ENCODE assay signal across 15 cellular contexts in genomic region chr20:45312241-45312640, GRCh38. TPM values are rescaled to one million over a fixed set of nuclear protein-coding genes. Genes with fewer than 3 reads are reported as not detected.
"Had no signal": no experiment of that assay in that cellular context is flagged by ENCODE, and none has a peak within 500 bp of the region (broad histone marks: within the 10 kb centered on the region; RNA-seq: fewer than 3 reads in every experiment).

No MANE protein-coding gene starts in this region.

- H3K79me2 ChIP-seq: hepatocyte had no signal

- H2AFZ ChIP-seq: hepatocyte had no signal

- H3K9me3 ChIP-seq: esophagus muscularis mucosa, right atrium auricular region, transverse colon had no signal

- DNase-seq: brain microvascular endothelial cell had no signal

- H3K36me3 ChIP-seq: brain microvascular endothelial cell, esophagus muscularis mucosa, right atrium auricular region, transverse colon had no signal

- H3K27me3 ChIP-seq: hepatocyte had no signal

- H3K4me3 ChIP-seq: esophagus muscularis mucosa, hepatocyte, right atrium auricular region, skin epidermis, transverse colon had no signal

- H3K27ac ChIP-seq: brain microvascular endothelial cell, coronary artery, esophagus muscularis mucosa, hepatocyte, right atrium auricular region, skin epidermis, transverse colon had no signal

RNA-seq across cellular contexts. Expression of gene MATN4, which starts 4.1 kb away (rescaled TPM):
- total RNA-seq: fibroblast of villous mesenchyme, glomerular endothelial cell, liver, natural killer cell, progenitor cell of endocrine pancreas, right atrium auricular region, transverse colon had no signal
- polyA plus RNA-seq: hepatocyte, immature natural killer cell had no signal

RNA-seq across cellular contexts. Expression of gene RBPJL, which starts 5.6 kb away (rescaled TPM):
- total RNA-seq: activated CD4-positive, alpha-beta T cell treated with anti-CD3 and anti-CD28 coated beads, Interleukin-2, amount 10 ng/mL, durations not matched to agents 7 days and 5 days; activated naive CD8-positive, alpha-beta T cell treated with anti-CD3 and anti-CD28 coated beads, Interleukin-2, amount 10 ng/mL, durations not matched to agents 7 days and 5 days; esophagus muscularis mucosa; fibroblast of villous mesenchyme; glomerular endothelial cell; hepatocyte; liver; natural killer cell; right atrium auricular region; transverse colon had no signal
- polyA plus RNA-seq: hepatocyte, immature natural killer cell, liver had no signal

RNA-seq across cellular contexts. Expression of gene SLPI, which starts 57.9 kb away (rescaled TPM):
- total RNA-seq: activated naive CD8-positive, alpha-beta T cell treated with anti-CD3 and anti-CD28 coated beads, Interleukin-2, amount 10 ng/mL, durations not matched to agents 7 days and 5 days; fibroblast of villous mesenchyme; glomerular endothelial cell; progenitor cell of endocrine pancreas had no signal
- polyA plus RNA-seq: immature natural killer cell had no signal
